Comparison of ENCODE assay signal across 10 cellular contexts in genomic region chr4:77960367-77960766, GRCh38.
"Had no signal": no experiment of that assay in that cellular context is flagged by ENCODE, and none has a peak within 500 bp of the region (broad histone marks: within the 10 kb centered on the region; RNA-seq: fewer than 3 reads in every experiment).

No MANE protein-coding gene starts in this region.

- H3K9me3 Mint-ChIP-seq: IgD-negative memory B cell, T-cell had no signal

- H3K9ac ChIP-seq: SK-N-SH had no signal

- H3K9me3 ChIP-seq: SK-N-SH had no signal

- ATAC-seq: T-cell had no signal

- H3K36me3 Mint-ChIP-seq: IgD-negative memory B cell, T-cell had no signal

- DNase-seq: NCI-H1048, NCI-H1436 treated with DMSO at 0.1 percent for 48 hours, NCI-H187 treated with DMSO at 0.1 percent for 48 hours, NCI-H2171, NCI-H226, NCI-H524 treated with DMSO at 0.1 percent for 48 hours, RPMI8226, SK-N-SH, T-cell had no signal

- H3K4me3 Mint-ChIP-seq: IgD-negative memory B cell, T-cell had no signal

- H3K27me3 Mint-ChIP-seq: IgD-negative memory B cell, T-cell had no signal

- H3K27ac Mint-ChIP-seq: IgD-negative memory B cell, T-cell had no signal

- H3K4me1 Mint-ChIP-seq: IgD-negative memory B cell had no signal
